ENCODE assay signal across 23 cellular contexts in genomic region chrX:56557376-56557929, GRCh38.
"Had no signal": no experiment of that assay in that cellular context is flagged by ENCODE, and none has a peak within 500 bp of the region (broad histone marks: within the 10 kb centered on the region; RNA-seq: fewer than 3 reads in every experiment).

No MANE protein-coding gene starts in this region.

- H3K9me3 ChIP-seq: colonic mucosa, esophagus muscularis mucosa, heart right ventricle, left lung, lower lobe of right lung, mucosa of descending colon had no signal

- H3K27ac ChIP-seq: colonic mucosa, epithelial cell of prostate, esophagus muscularis mucosa, foreskin keratinocyte, heart right ventricle, left lung, lower lobe of right lung had no signal

- H3K4me3 ChIP-seq: colonic mucosa, esophagus muscularis mucosa, heart right ventricle, left lung, lower lobe of right lung, mucosa of descending colon had no signal

- DNase-seq: colonic mucosa; cortex of kidney; effector CD8-positive, alpha-beta T cell; effector memory CD8-positive, alpha-beta T cell; endodermal cell; foreskin keratinocyte; glutamatergic neuron; head of caudate nucleus; heart right ventricle; hippocampal formation; left cardiac atrium; left lung; left ventricle myocardium superior; lower lobe of right lung; mesenchymal stem cell; mucosa of descending colon; naive B cell had no signal

- ATAC-seq: effector memory CD8-positive, alpha-beta T cell; foreskin keratinocyte; heart right ventricle; left cardiac atrium; left lung; left ventricle myocardium superior; lower lobe of right lung; mucosa of descending colon had no signal

- FAIRE-seq: endometrium, frontal cortex, islet of Langerhans, keratinocyte had no signal

- H3K4me1 ChIP-seq: colonic mucosa, esophagus muscularis mucosa, foreskin keratinocyte, left lung, lower lobe of right lung had no signal

- H3K27me3 ChIP-seq: colonic mucosa, esophagus muscularis mucosa, foreskin keratinocyte, left lung had no signal

- H3K36me3 ChIP-seq: colonic mucosa, esophagus muscularis mucosa, heart right ventricle, left lung, lower lobe of right lung had no signal
